Comparison of ENCODE assay signal across 8 cellular contexts in the genomic region with DNA sequence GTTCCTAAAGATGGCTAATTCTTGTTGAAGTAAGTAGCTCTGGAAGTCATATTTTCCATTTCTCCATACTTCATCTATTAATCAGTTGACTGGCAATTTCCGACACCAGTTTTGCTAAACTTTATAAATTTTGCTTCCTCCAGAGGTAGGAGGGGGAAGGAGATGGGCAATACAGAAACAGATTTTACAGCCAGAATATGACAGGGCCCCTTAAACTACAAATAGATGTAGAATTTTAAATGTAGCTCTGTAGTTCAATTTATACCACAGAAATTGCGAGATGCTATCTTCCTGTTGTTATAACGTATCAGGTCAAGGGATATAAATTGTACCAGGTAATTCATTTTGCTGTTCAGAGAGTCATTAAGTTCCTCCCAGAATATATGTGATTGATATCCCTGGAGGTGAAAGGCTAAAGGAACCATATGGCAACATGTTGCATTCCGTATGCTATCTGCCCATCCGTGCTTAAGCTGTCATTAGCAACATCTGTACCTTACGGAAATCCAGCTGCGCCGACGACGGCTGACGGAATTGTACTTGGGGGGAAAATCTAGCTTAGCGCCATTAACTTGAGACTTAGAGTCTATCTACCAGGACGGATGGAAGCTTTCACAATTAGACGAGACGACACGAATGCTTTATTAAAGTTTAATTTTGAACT. TPM values are rescaled to one million over a fixed set of nuclear protein-coding genes. Genes with fewer than 3 reads are reported as not detected.
DNase-seq lines count a peak whose midpoint lies in the region; ATAC-seq and TF ChIP-seq lines count a peak whose summit lies in the region.

No MANE protein-coding gene starts in this region.

- H2AK5ac ChIP-seq in mesenchymal stem cell (ENCODE audit: low read length, severe bottlenecking), result no peak overlapping the region

- peak; percentile 12 for ATAC-seq in HG03045 (IDR thresholded peaks at IDR 0.05; ENCODE audit: unreplicated experiment)
- 0 out of 2 replicates have a peak, but pooled peaks have one; percentile 13 for ATAC-seq in Panc1
- peak; percentile 4 for ATAC-seq in central memory CD8-positive, alpha-beta T cell (replicated peaks; ENCODE audit: extremely low read depth, poor library complexity, severe bottlenecking)

- H3K9me3 ChIP-seq in Panc1 (ENCODE audit: control insufficient read depth, insufficient read depth, low read depth, low read length), result no peaks in the 10 kb centered on the region
- H3K9me3 ChIP-seq in mesenchymal stem cell (ENCODE audit: control insufficient read depth, low read length), result no peaks in the 10 kb centered on the region
- H3K9me3 ChIP-seq in tibial artery, result no peaks in the 10 kb centered on the region

- H2AFZ ChIP-seq in mesenchymal stem cell (ENCODE audit: low read depth, low read length), result no peak overlapping the region

- CTCF ChIA-PET in Panc1 (lab: Charles Lee), result no interaction called here

- H3K14ac ChIP-seq in mesenchymal stem cell (ENCODE audit: low read length in 2 of 2), result no peak overlapping the region

- H3K27ac Mint-ChIP-seq in central memory CD8-positive, alpha-beta T cell (ENCODE audit: low read depth), result peak overlapping the region; percentile 95

- in situ Hi-C loops in Panc1 (cut with HindIII; ENCODE audit: low pct_unique_long_range_greater_than_20kb, low sequenced_read_pairs), result no loop called here

- peak overlapping the region in 1 of 2 experiments; percentile 67 for H3K4ac ChIP-seq in mesenchymal stem cell (ENCODE audit: low read depth in 1 of 2, low read length in 2 of 2)

- no peak for TF ChIP-seq CTCF in Panc1 (IDR thresholded peaks at IDR 0.05)
- TF ChIP-seq CTCF in tibial artery (IDR thresholded peaks at IDR 0.05), result no peak

- H2BK5ac ChIP-seq in mesenchymal stem cell (ENCODE audit: low read depth, low read length, poor library complexity, severe bottlenecking), result no peak overlapping the region

- no peaks in the 10 kb centered on the region for H3K9me3 Mint-ChIP-seq in central memory CD8-positive, alpha-beta T cell

- H3K23ac ChIP-seq in mesenchymal stem cell (ENCODE audit: low read length in 2 of 2), result no peak overlapping the region

- H3K9ac ChIP-seq in mesenchymal stem cell (ENCODE audit: low read length), result peak overlapping the region; percentile 99

- H3K36me3 Mint-ChIP-seq in central memory CD8-positive, alpha-beta T cell (ENCODE audit: insufficient read depth), result peaks cover 16% of the 10 kb centered on the region

- TSS peak; percentile 73 for BruUV-seq in Panc1 (replicated peaks; lab: Mats Ljungman, UMichigan)

- no peak overlapping the region for H2BK15ac ChIP-seq in mesenchymal stem cell (ENCODE audit: low read depth, poor library complexity, severe bottlenecking)

- H3K36me3 ChIP-seq in Panc1 (ENCODE audit: control insufficient read depth, insufficient read depth, low read length), result no peaks in the 10 kb centered on the region
- H3K36me3 ChIP-seq in mesenchymal stem cell (ENCODE audit: control insufficient read depth in 1 of 2, insufficient read depth in 2 of 2, low read depth in 1 of 2, low read length in 2 of 2), result no peaks in the 10 kb centered on the region
- no peaks in the 10 kb centered on the region for H3K36me3 ChIP-seq in tibial artery

- H2BK12ac ChIP-seq in mesenchymal stem cell (ENCODE audit: low read length in 2 of 2), result no peak overlapping the region

- H4K8ac ChIP-seq in mesenchymal stem cell (ENCODE audit: low read length), result no peak overlapping the region

- POLR2A ChIA-PET in Panc1 (lab: Charles Lee), result no interaction called here

- H3K27me3 Mint-ChIP-seq in central memory CD8-positive, alpha-beta T cell, result no peaks in the 10 kb centered on the region

- H3K4me1 ChIP-seq in Panc1 (ENCODE audit: control insufficient read depth, insufficient read depth, low read length) (peaks cover 14% of the 10 kb centered on the region), mesenchymal stem cell (ENCODE audit: control insufficient read depth, insufficient read depth, low read depth, low read length) (peaks cover 3% of the 10 kb centered on the region), tibial artery (peaks cover 0 to 29% (median 16%) of the 10 kb centered on the region in 4 donors)

- H3K27me3 ChIP-seq in Panc1 (ENCODE audit: control insufficient read depth, insufficient read depth, low read length), result no peaks in the 10 kb centered on the region
- no peaks in the 10 kb centered on the region for H3K27me3 ChIP-seq in mesenchymal stem cell (ENCODE audit: control insufficient read depth in 1 of 2, insufficient read depth in 1 of 2, low read length in 2 of 2)
- no peaks in the 10 kb centered on the region for H3K27me3 ChIP-seq in tibial artery

- peak overlapping the region; percentile 79 to 95 for H3K4me3 ChIP-seq in Panc1 (ENCODE audit: low read depth in 2 of 2, low read length in 2 of 2)
- peak overlapping the region; percentile 81 to 88 for H3K4me3 ChIP-seq in mesenchymal stem cell (ENCODE audit: insufficient read depth in 1 of 2, low read depth in 1 of 2, low read length in 2 of 2)
- H3K4me3 ChIP-seq in tibial artery, result peak overlapping the region; percentile 92 to 98

- H3K4me3 Mint-ChIP-seq in central memory CD8-positive, alpha-beta T cell, result peak overlapping the region; percentile 93

- intact Hi-C loops in Panc1 (cut with micrococcal nuclease; ENCODE audit: unreplicated experiment) (loop anchor here (5.0 kb wide), 1 partner anchor 61 kb away; no protein-coding TSS in a partner anchor), tibial artery (cut with DNase I; ENCODE audit: low total_unique reads) (loop anchor here (5.0 kb wide), 1 partner anchor 56 kb away; no protein-coding TSS in a partner anchor)

- H3K18ac ChIP-seq in mesenchymal stem cell (ENCODE audit: low read depth in 1 of 2, low read length in 2 of 2), result peak overlapping the region in 1 of 2 experiments; percentile 70

- 11% methylated on average over 15 of the region's 16 CpGs for WGBS in mesenchymal stem cell

- peaks cover 13% of the 10 kb centered on the region for H3K4me1 Mint-ChIP-seq in central memory CD8-positive, alpha-beta T cell

- no peak overlapping the region for H2BK120ac ChIP-seq in mesenchymal stem cell (ENCODE audit: low read depth, low read length)

- H4K91ac ChIP-seq in mesenchymal stem cell (ENCODE audit: low read length), result no peak overlapping the region

- H3K79me1 ChIP-seq in mesenchymal stem cell (replicated peaks; ENCODE audit: low read length, poor library complexity, severe bottlenecking), result peaks cover 2% of the 10 kb centered on the region

- DNase-seq in SIG-M5 treated with dmso at 0.1 percent for 504 hours (lab: John Stamatoyannopoulos, UW; ENCODE audit: unreplicated experiment) (peak; percentile 62), SIG-M5 (lab: John Stamatoyannopoulos, UW) (no peak), Panc1 (ENCODE audit: low read depth, low spot score) (no peak), mesenchymal stem cell (peak; percentile 61), tibial artery (no peak), foreskin melanocyte (no peak)
- DNase-seq in central memory CD8-positive, alpha-beta T cell (ENCODE audit: low spot score in 2 of 2), result peak in 1 of 2 donors; percentile 28

- peak overlapping the region; percentile 85 for H3K27ac ChIP-seq in Panc1 (ENCODE audit: low read length)
- peak overlapping the region; percentile 30 for H3K27ac ChIP-seq in mesenchymal stem cell (ENCODE audit: low read length, poor library complexity, severe bottlenecking)
- peak overlapping the region; percentile 100 for H3K27ac ChIP-seq in tibial artery

- H3K4me2 ChIP-seq in mesenchymal stem cell (ENCODE audit: low read length, poor library complexity, severe bottlenecking), result peak overlapping the region; percentile 81

RNA-seq across cellular contexts. Expression of a gene that starts 8.4 kb away (rescaled TPM):
- 0.85 TPM for total RNA-seq in Panc1 (2021; ENCODE audit: unreplicated experiment)
- 0.91 TPM for polyA plus RNA-seq in Panc1 (2012; ENCODE audit: insufficient read length)
- 4.3 TPM for polyA plus RNA-seq in mesenchymal stem cell (2013, experiment 1 of 2)
- 3.8 TPM for polyA plus RNA-seq in mesenchymal stem cell (2013, experiment 2 of 2)

Comparison
In these comparisons a context has a peak if more than half of its experiments do, and no peak if none do; other contexts are left out.
1. DNase-seq: peak in SIG-M5 treated with dmso at 0.1 percent for 504 hours (single experiment) and mesenchymal stem cell (single experiment); none in SIG-M5 (single experiment), Panc1 (single experiment), tibial artery (0 of 2) and foreskin melanocyte (single experiment).
2. H3K27ac ChIP-seq: peak in every context shown above with its lines; median percentile 100 in tibial artery; 85 in Panc1; 30 in mesenchymal stem cell.
3. Peak in every context shown above with its lines, with median percentiles within 50 percentile points of each other: ATAC-seq and H3K4me3 ChIP-seq.